In genomic region chr4:54386270-54386669, GRCh38 we compare ENCODE assay signal across 1 cellular context.
TF ChIP-seq lines count a peak whose summit lies in the region.

No MANE protein-coding gene starts in this region.

TF ChIP-seq in K562, 482 proteins besides CTCF, POLR2A, EP300 and RAD21 (continued from another document and continues in another):
- TF ChIP-seq ATF6 (CRISPR knock-in tag; IDR thresholded peaks at IDR 0.05) = no peak
- no peak for TF ChIP-seq ZFP91 (CRISPR knock-in tag; IDR thresholded peaks at IDR 0.05)
- TF ChIP-seq HDAC2 (IDR thresholded peaks at IDR 0.05) = no peak
- TF ChIP-seq CEBPG (CRISPR knock-in tag; IDR thresholded peaks at IDR 0.05) = peak; percentile 60; the same call in 1 of the 2 replicates
- peak in 1 of 2 experiments; percentile 41; a peak in 2 of 4 replicates for TF ChIP-seq CEBPG (tag; conservative IDR thresholded peaks at IDR 0.05 in 1 of 2, IDR thresholded peaks at IDR 0.05 in 1 of 2)
- TF ChIP-seq THRA (IDR thresholded peaks at IDR 0.05) = no peak
- TF ChIP-seq ZKSCAN1 (IDR thresholded peaks at IDR 0.05; ENCODE audit: low read depth, low read length) = no peak
- TF ChIP-seq ARID1B (IDR thresholded peaks at IDR 0.05) = peak; percentile 80
- TF ChIP-seq ZNF398 (CRISPR knock-in tag; IDR thresholded peaks at IDR 0.05) = no peak
- no peak for TF ChIP-seq GMEB1 (CRISPR knock-in tag; IDR thresholded peaks at IDR 0.05)
- peak; percentile 87 for TF ChIP-seq FOSL1 (tag; conservative IDR thresholded peaks at IDR 0.05)
- TF ChIP-seq ZBTB11 (CRISPR knock-in tag; IDR thresholded peaks at IDR 0.05) = peak in 1 of 3 experiments; percentile 61; a peak in 2 of 6 replicates
- TF ChIP-seq ATF3 (IDR thresholded peaks at IDR 0.05) = no peak; the same call in 1 of the 2 replicates
- TF ChIP-seq ATF3 (CRISPR knock-in tag; conservative IDR thresholded peaks at IDR 0.05) = no peak
- no peak for TF ChIP-seq ATF1 (CRISPR knock-in tag; IDR thresholded peaks at IDR 0.05)
- TF ChIP-seq ATF1 (tag; IDR thresholded peaks at IDR 0.05) = peak; percentile 52; the same call in 1 of the 2 replicates
- peak in 1 of 2 experiments; percentile 48; a peak in 1 of 4 replicates for TF ChIP-seq TEAD1 (CRISPR knock-in tag; IDR thresholded peaks at IDR 0.05)
- no peak for TF ChIP-seq SLC30A9 (CRISPR knock-in tag; IDR thresholded peaks at IDR 0.05)
- TF ChIP-seq PML (IDR thresholded peaks at IDR 0.05; ENCODE audit: low read length) = peak; percentile 34; the same call in 1 of the 2 replicates
- TF ChIP-seq MTA2 (IDR thresholded peaks at IDR 0.05; ENCODE audit: low read depth) = peak; percentile 55
- TF ChIP-seq PHF20 (IDR thresholded peaks at IDR 0.05; ENCODE audit: partially characterized antibody) = no peak
- TF ChIP-seq MIER1 (IDR thresholded peaks at IDR 0.05; ENCODE audit: low read depth) = no peak
- TF ChIP-seq ZNF224 (CRISPR knock-in tag; IDR thresholded peaks at IDR 0.05) = no peak
- TF ChIP-seq FOXJ3 (CRISPR knock-in tag; IDR thresholded peaks at IDR 0.05) = no peak
- peak; percentile 65; the same call in 1 of the 2 replicates for TF ChIP-seq HES1 (IDR thresholded peaks at IDR 0.05; ENCODE audit: low read depth)
- TF ChIP-seq EGR1 (conservative IDR thresholded peaks at IDR 0.05) = no peak
- TF ChIP-seq PYGO2 (tag; IDR thresholded peaks at IDR 0.05) = peak; percentile 89
- 0 out of 2 replicates have a peak, but pooled peaks have one; percentile 65 for TF ChIP-seq SMAD4 (CRISPR knock-in tag; conservative IDR thresholded peaks at IDR 0.05)
- 0 out of 2 replicates have a peak, but pooled peaks have one; percentile 22 for TF ChIP-seq KLF6 (CRISPR knock-in tag; IDR thresholded peaks at IDR 0.05; ENCODE audit: borderline replicate concordance)
- TF ChIP-seq NCOA1 (IDR thresholded peaks at IDR 0.05; ENCODE audit: low read depth) = 0 out of 2 replicates have a peak, but pooled peaks have one; percentile 41
- TF ChIP-seq VEZF1 (CRISPR knock-in tag; IDR thresholded peaks at IDR 0.05) = peak; percentile 56; the same call in 1 of the 2 replicates
- TF ChIP-seq ZBTB17 (CRISPR knock-in tag; IDR thresholded peaks at IDR 0.05) = no peak
- no peak for TF ChIP-seq CTCFL (IDR thresholded peaks at IDR 0.05; ENCODE audit: borderline replicate concordance, insufficient read depth, low read depth, low read length, poor library complexity, severe bottlenecking)
- no peak for TF ChIP-seq ZZZ3 (IDR thresholded peaks at IDR 0.05)
- TF ChIP-seq ZNF133 (CRISPR knock-in tag; IDR thresholded peaks at IDR 0.05) = no peak
- TF ChIP-seq ZFX (CRISPR knock-in tag; IDR thresholded peaks at IDR 0.05) = no peak
- no peak for TF ChIP-seq NELFE (IDR thresholded peaks at IDR 0.05; ENCODE audit: insufficient read depth, insufficient read length)
- TF ChIP-seq TCF3 (CRISPR knock-in tag; IDR thresholded peaks at IDR 0.05) = peak; percentile 48
- TF ChIP-seq ZNF561 (CRISPR knock-in tag; conservative IDR thresholded peaks at IDR 0.05) = no peak
- TF ChIP-seq SRSF9 (IDR thresholded peaks at IDR 0.05; ENCODE audit: borderline replicate concordance, low read depth, low read length) = no peak
- TF ChIP-seq SNAPC5 (CRISPR knock-in tag; IDR thresholded peaks at IDR 0.05) = no peak
- no peak for TF ChIP-seq BCOR (IDR thresholded peaks at IDR 0.05)
- TF ChIP-seq DMBX1 (CRISPR knock-in tag; IDR thresholded peaks at IDR 0.05; ENCODE audit: borderline replicate concordance) = no peak
- TF ChIP-seq ZNF644 (tag; IDR thresholded peaks at IDR 0.05; ENCODE audit: low read depth) = peak; percentile 96
- no peak for TF ChIP-seq ETS1 (conservative IDR thresholded peaks at IDR 0.05; ENCODE audit: control insufficient read depth, low read depth, low read length)
